In the genomic region with DNA sequence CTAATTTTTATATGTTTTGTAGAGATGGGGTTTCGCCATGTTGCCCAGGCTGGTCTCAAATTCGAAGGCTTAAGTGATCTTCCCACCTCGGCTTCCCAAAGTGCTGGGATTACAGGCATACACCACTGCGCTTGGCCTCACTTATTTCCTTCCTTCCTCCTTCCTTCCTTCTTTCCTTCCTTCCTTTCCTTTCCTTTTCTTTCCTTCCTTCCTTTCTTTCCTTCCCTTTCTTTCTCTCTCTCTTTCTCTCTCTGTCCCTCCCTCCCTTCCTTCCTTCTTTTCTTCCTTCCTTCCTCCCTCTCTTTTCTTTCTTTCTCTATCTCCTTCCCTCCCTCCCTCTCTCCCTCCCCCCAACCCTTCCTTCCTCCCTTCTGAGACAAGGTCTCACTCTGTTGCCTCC, we compare ENCODE assay signal across 32 cellular contexts. TPM values are rescaled to one million over a fixed set of nuclear protein-coding genes. Genes with fewer than 3 reads are reported as not detected.
"Had no signal": no experiment of that assay in that cellular context is flagged by ENCODE, and none has a peak within 500 bp of the region (broad histone marks: within the 10 kb centered on the region; RNA-seq: fewer than 3 reads in every experiment).

No MANE protein-coding gene starts in this region.

- H3K4me1 Mint-ChIP-seq: nephron, neural progenitor cell had no signal

- H3K4me1 ChIP-seq: neural progenitor cell, right atrium auricular region had no signal

- H3K27ac ChIP-seq: left lung, lower lobe of right lung, neural progenitor cell, neutrophil, parathyroid adenoma, right atrium auricular region, skin epidermis, suprapubic skin, thoracic aorta, tibial artery, uterus had no signal

- H3K9me3 ChIP-seq: left lung, lower lobe of right lung, neutrophil, right atrium auricular region, suprapubic skin, thoracic aorta, tibial artery, uterus had no signal

- H3K27me3 ChIP-seq: left lung, neural progenitor cell, neutrophil, right atrium auricular region, suprapubic skin, tibial artery, uterus had no signal

- H2AFZ ChIP-seq: neural progenitor cell, parathyroid adenoma had no signal

- H3K36me3 Mint-ChIP-seq: immature natural killer cell; naive thymus-derived CD8-positive, alpha-beta T cell had no signal

- H3K27ac Mint-ChIP-seq: nephron; neural progenitor cell; stimulated activated naive CD8-positive, alpha-beta T cell treated with anti-CD3 and anti-CD28 coated beads, Interleukin-15, Interleukin-2, amounts not matched to agents 100 ng/mL and 50 ng/mL, for 24 hours; type B pancreatic cell had no signal

- H3K9me3 Mint-ChIP-seq: immature natural killer cell, nephron, neural progenitor cell, type B pancreatic cell had no signal

- H3K36me3 ChIP-seq: neural progenitor cell, neutrophil, uterus had no signal

- DNase-seq: hypothalamus; immature natural killer cell; kidney; left colon; left lung; mammary epithelial cell; mesenchymal stem cell; naive thymus-derived CD8-positive, alpha-beta T cell; occipital lobe; stimulated activated CD4-positive, alpha-beta T cell treated with anti-CD3 and anti-CD28 coated beads, Interleukin-12 subunit alpha, Interleukin-12 subunit beta, amount 100 ng/mL, for 4 hours; stimulated activated CD4-positive, alpha-beta T cell treated with anti-CD3 and anti-CD28 coated beads, Interleukin-15, amount 100 ng/mL, for 24 hours; stimulated activated CD4-positive, alpha-beta T cell treated with anti-CD3 and anti-CD28 coated beads, Interleukin-2, amount 100 ng/mL, for 24 hours; stimulated activated CD4-positive, alpha-beta T cell treated with anti-CD3 and anti-CD28 coated beads, Interleukin-4, amount 100 ng/mL, for 1 hour; stimulated activated naive CD4-positive, alpha-beta T cell; tibial artery; uterus had no signal

- FAIRE-seq: islet of Langerhans, kidney had no signal

- H3K9ac ChIP-seq: neural progenitor cell, parathyroid adenoma had no signal

- H3K27me3 Mint-ChIP-seq: type B pancreatic cell had no signal

- ATAC-seq: left lung; lower lobe of right lung; naive thymus-derived CD8-positive, alpha-beta T cell; sciatic nerve had no signal

- H3K4me3 ChIP-seq: left lung, lower lobe of right lung, neural progenitor cell, right atrium auricular region, skin epidermis, suprapubic skin, thoracic aorta, tibial artery, uterus had no signal

- H3K4me2 ChIP-seq: neural progenitor cell had no signal

- H3K79me2 ChIP-seq: parathyroid adenoma had no signal

- H3K4me3 Mint-ChIP-seq: immature natural killer cell; naive thymus-derived CD8-positive, alpha-beta T cell; nephron; neural progenitor cell; stimulated activated naive CD8-positive, alpha-beta T cell treated with anti-CD3 and anti-CD28 coated beads, Interleukin-15, Interleukin-2, amounts not matched to agents 100 ng/mL and 50 ng/mL, for 24 hours; type B pancreatic cell had no signal

RNA-seq across cellular contexts. Expression of a gene that starts 36.8 kb away (rescaled TPM):
- total RNA-seq: naive thymus-derived CD8-positive, alpha-beta T cell had no signal
- polyA plus RNA-seq: naive thymus-derived CD8-positive, alpha-beta T cell had no signal

RNA-seq across cellular contexts. Expression of a gene that starts 39.2 kb away (rescaled TPM):
- total RNA-seq: mammary epithelial cell; naive thymus-derived CD8-positive, alpha-beta T cell; osteocyte; pulmonary artery endothelial cell; renal cortical epithelial cell had no signal
- polyA plus RNA-seq: immature natural killer cell; mammary epithelial cell; naive thymus-derived CD8-positive, alpha-beta T cell had no signal
